In the genomic region with DNA sequence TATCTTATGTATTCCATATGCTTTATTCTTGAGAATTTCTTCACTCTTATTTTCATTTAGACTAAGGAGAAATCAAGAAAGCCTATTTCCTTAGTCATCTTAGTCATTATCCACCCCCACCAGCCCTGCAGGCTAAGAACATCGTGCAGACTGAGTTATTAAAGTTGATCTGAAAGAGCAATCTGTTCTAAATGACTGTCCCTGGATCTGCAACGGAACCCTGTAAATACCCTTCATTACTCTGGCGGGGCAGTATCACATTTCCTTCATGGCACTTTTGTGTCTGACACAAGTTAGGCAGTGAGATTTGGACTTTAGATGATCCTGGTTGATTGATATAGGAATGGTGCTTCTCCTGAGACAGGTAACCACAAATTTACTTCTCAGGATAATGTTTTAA, we compare ENCODE assay signal across 12 cellular contexts. TPM values are rescaled to one million over a fixed set of nuclear protein-coding genes. Genes with fewer than 3 reads are reported as not detected.
DNase-seq lines count a peak whose midpoint lies in the region; ATAC-seq and TF ChIP-seq lines count a peak whose summit lies in the region.
"Had no signal": no experiment of that assay in that cellular context is flagged by ENCODE, and none has a peak within 500 bp of the region (broad histone marks: within the 10 kb centered on the region; RNA-seq: fewer than 3 reads in every experiment).

No MANE protein-coding gene starts in this region.

- ATAC-seq in left ventricle myocardium superior = no peak

- no peaks in the 10 kb centered on the region for H4K20me1 ChIP-seq in fibroblast of lung (ENCODE audit: control insufficient read depth, extremely low read depth, insufficient read depth, low read length)
- H4K20me1 ChIP-seq: BLaER1 had no signal

- H3K4me1 Mint-ChIP-seq in CD14-positive monocyte = peaks cover 2% of the 10 kb centered on the region
- H3K4me1 Mint-ChIP-seq: activated CD4-positive, alpha-beta memory T cell treated with anti-CD3 and anti-CD28 coated beads, Interleukin-2, amount 10 ng/mL, durations not matched to agents 7 days and 5 days had no signal

- H3K9me3 Mint-ChIP-seq in CD14-positive monocyte = no peaks in the 10 kb centered on the region
- H3K9me3 Mint-ChIP-seq: activated CD4-positive, alpha-beta memory T cell treated with anti-CD3 and anti-CD28 coated beads, Interleukin-2, amount 10 ng/mL, durations not matched to agents 7 days and 5 days had no signal

- no peak overlapping the region for H3K4me3 Mint-ChIP-seq in CD14-positive monocyte
- H3K4me3 Mint-ChIP-seq: activated CD4-positive, alpha-beta memory T cell treated with anti-CD3 and anti-CD28 coated beads, Interleukin-2, amount 10 ng/mL, durations not matched to agents 7 days and 5 days; activated naive CD8-positive, alpha-beta T cell had no signal

- in situ Hi-C loops in SK-MEL-5 (cut with HindIII; ENCODE audit: low pct_unique_long_range_greater_than_20kb, low sequenced_read_pairs) = no loop called here

- no peaks in the 10 kb centered on the region for H3K4me1 ChIP-seq in right atrium auricular region
- peaks cover 16% of the 10 kb centered on the region for H3K4me1 ChIP-seq in fibroblast of lung (ENCODE audit: control insufficient read depth, extremely low read depth, insufficient read depth, low read length)
- no peaks in the 10 kb centered on the region for H3K4me1 ChIP-seq in tibial artery
- H3K4me1 ChIP-seq: BLaER1 had no signal

- intact Hi-C loops in left ventricle myocardium superior (cut with micrococcal nuclease) (no loop called here), CD14-positive monocyte (cut with micrococcal nuclease) (no loop called here), tibial artery (cut with DNase I; ENCODE audit: low total_unique reads) (no loop called here)

- H2AFZ ChIP-seq in fibroblast of lung (ENCODE audit: low read length) = no peak overlapping the region

- H3K4me2 ChIP-seq in fibroblast of lung (ENCODE audit: extremely low read depth, insufficient read depth, low read length) = no peak overlapping the region
- H3K4me2 ChIP-seq: BLaER1 had no signal

- TF ChIP-seq CTCF in right atrium auricular region (IDR thresholded peaks at IDR 0.05) (no peak), fibroblast of lung (conservative IDR thresholded peaks at IDR 0.05 in 1 of 2, IDR thresholded peaks at IDR 0.05 in 1 of 2; ENCODE audit: low read depth in 1 of 2, low read length in 2 of 2) (no peak), CD14-positive monocyte (IDR thresholded peaks at IDR 0.05) (no peak), tibial artery (IDR thresholded peaks at IDR 0.05) (no peak)

- H3K27ac ChIP-seq in right atrium auricular region (peak overlapping the region; percentile 17 to 44), fibroblast of lung (ENCODE audit: insufficient read depth, low read length) (peak overlapping the region; percentile 2), tibial artery (no peak overlapping the region)
- H3K27ac ChIP-seq: BLaER1 had no signal

- H3K36me3 Mint-ChIP-seq in CD14-positive monocyte = no peaks in the 10 kb centered on the region
- H3K36me3 Mint-ChIP-seq: activated naive CD8-positive, alpha-beta T cell had no signal

- no peak overlapping the region for H3K9ac ChIP-seq in fibroblast of lung (ENCODE audit: insufficient read depth, low read length)
- H3K9ac ChIP-seq: BLaER1 had no signal

- no peaks in the 10 kb centered on the region for H3K36me3 ChIP-seq in right atrium auricular region
- H3K36me3 ChIP-seq in fibroblast of lung (ENCODE audit: control insufficient read depth, insufficient read depth, low read length) = no peaks in the 10 kb centered on the region
- H3K36me3 ChIP-seq in tibial artery = no peaks in the 10 kb centered on the region
- H3K36me3 ChIP-seq: BLaER1 had no signal

- no peak for DNase-seq in right atrium auricular region (ENCODE audit: low spot score)
- DNase-seq in left ventricle myocardium superior = no peak
- DNase-seq in SK-MEL-5 (ENCODE audit: low read depth, low spot score) = peak; percentile 70
- peak; percentile 28 to 75 for DNase-seq in fibroblast of lung (ENCODE audit: low read depth in 2 of 2)
- DNase-seq in stromal cell of bone marrow (ENCODE audit: low read depth) = peak; percentile 29
- no peak for DNase-seq in UCSD-AML1 (lab: John Stamatoyannopoulos, UW; ENCODE audit: unreplicated experiment)
- no peak for DNase-seq in CD14-positive monocyte (ENCODE audit: low spot score)
- no peak for DNase-seq in tibial artery
- DNase-seq: activated CD4-positive, alpha-beta memory T cell treated with anti-CD3 and anti-CD28 coated beads, Interleukin-2, amount 10 ng/mL, durations not matched to agents 7 days and 5 days; effector CD8-positive, alpha-beta T cell had no signal

- H3K9me3 ChIP-seq in right atrium auricular region (no peaks in the 10 kb centered on the region), fibroblast of lung (ENCODE audit: control insufficient read depth, insufficient read depth, low read depth, low read length) (no peaks in the 10 kb centered on the region), tibial artery (no peaks in the 10 kb centered on the region)
- H3K9me3 ChIP-seq: BLaER1 had no signal

- no peaks in the 10 kb centered on the region for H3K27me3 ChIP-seq in right atrium auricular region
- H3K27me3 ChIP-seq in fibroblast of lung (ENCODE audit: control insufficient read depth, insufficient read depth, low read length) = no peaks in the 10 kb centered on the region
- no peaks in the 10 kb centered on the region for H3K27me3 ChIP-seq in tibial artery
- H3K27me3 ChIP-seq: BLaER1 had no signal

- H3K27me3 Mint-ChIP-seq in CD14-positive monocyte (ENCODE audit: low read depth in 3 of 3) = peaks cover 0 to 3% (median 1%) of the 10 kb centered on the region in 3 donors
- H3K27me3 Mint-ChIP-seq: activated CD4-positive, alpha-beta memory T cell treated with anti-CD3 and anti-CD28 coated beads, Interleukin-2, amount 10 ng/mL, durations not matched to agents 7 days and 5 days had no signal

- H3K4me3 ChIP-seq in right atrium auricular region (no peak overlapping the region), fibroblast of lung (replicated peaks in 1 of 4; ENCODE audit: control extremely low read depth in 1 of 4, insufficient read depth in 1 of 4, low read depth in 3 of 4, low read length in 4 of 4) (no peak overlapping the region), tibial artery (no peak overlapping the region)
- H3K4me3 ChIP-seq: BLaER1 had no signal

- H3K79me2 ChIP-seq in fibroblast of lung (ENCODE audit: control insufficient read depth, insufficient read depth, low read length) = no peaks in the 10 kb centered on the region

- no peak overlapping the region for H3K27ac Mint-ChIP-seq in CD14-positive monocyte
- H3K27ac Mint-ChIP-seq: activated CD4-positive, alpha-beta memory T cell treated with anti-CD3 and anti-CD28 coated beads, Interleukin-2, amount 10 ng/mL, durations not matched to agents 7 days and 5 days; activated naive CD8-positive, alpha-beta T cell had no signal

RNA-seq across cellular contexts. Expression of gene MYPN, which starts 3.5 kb away (rescaled TPM):
- 100 to 1,000 TPM in 1 of 2 donors, 10 to 100 TPM in 1; 93.5 to 145 TPM for total RNA-seq in right atrium auricular region
- 107 TPM for total RNA-seq in left ventricle myocardium superior
- 0.13 and 0.43 TPM in 2 replicates for total RNA-seq in SK-MEL-5 (2014; rRNA removed; shearing (Covaris generic))
- 0.19 and 0.29 TPM in 2 replicates for polyA plus RNA-seq in SK-MEL-5 (2015; cell fraction: cytosol; rRNA removed)
- polyA plus RNA-seq in SK-MEL-5 (2015; cell fraction: nucleus; rRNA removed) = 0.33 TPM in 1 of 2 replicates, not detected in the other
- under 0.01 and 1.2 TPM in 2 replicates for total RNA-seq in fibroblast of lung
- 0.77 and 1.9 TPM in 2 replicates for polyA plus RNA-seq in fibroblast of lung
- polyA plus RNA-seq in fibroblast of lung (2012) = 0.68 and 1.6 TPM in 2 replicates
- 0.90 and 2.8 TPM in 2 replicates for polyA minus RNA-seq in fibroblast of lung (ENCODE audit: low replicate concordance)
- not detected for polyA plus RNA-seq in CD14-positive monocyte
- total RNA-seq: activated CD4-positive, alpha-beta memory T cell treated with anti-CD3 and anti-CD28 coated beads, Interleukin-2, amount 10 ng/mL, durations not matched to agents 7 days and 5 days had no signal

RNA-seq across cellular contexts. Expression of gene HERC4, which starts 30.7 kb away (rescaled TPM):
- total RNA-seq in right atrium auricular region = 10 to 100 TPM; 22.0 to 22.5 TPM
- total RNA-seq in left ventricle myocardium superior = 28.3 TPM
- 23.0 and 25.7 TPM in 2 replicates for total RNA-seq in SK-MEL-5 (2014; rRNA removed; shearing (Covaris generic))
- 13.0 and 17.5 TPM in 2 replicates for polyA plus RNA-seq in SK-MEL-5 (2015; cell fraction: cytosol; rRNA removed)
- polyA plus RNA-seq in SK-MEL-5 (2015; cell fraction: nucleus; rRNA removed) = 52.0 and 58.2 TPM in 2 replicates
- 77.0 and 140 TPM in 2 replicates for total RNA-seq in fibroblast of lung
- 53.1 and 93.3 TPM in 2 replicates for polyA plus RNA-seq in fibroblast of lung
- 38.3 and 80.7 TPM in 2 replicates for polyA plus RNA-seq in fibroblast of lung (2012)
- polyA minus RNA-seq in fibroblast of lung (ENCODE audit: low replicate concordance) = 11.4 and 13.9 TPM in 2 replicates
- polyA plus RNA-seq in CD14-positive monocyte = 10 to 100 TPM; 10.7 to 14.3 TPM

Comparison
In these comparisons a context has a peak if more than half of its experiments do, and no peak if none do; other contexts are left out.
1. DNase-seq: peak in SK-MEL-5 (single experiment), fibroblast of lung (2 of 2) and stromal cell of bone marrow (single experiment); none in right atrium auricular region (single experiment), left ventricle myocardium superior (single experiment), UCSD-AML1 (single experiment), CD14-positive monocyte (single experiment) and tibial artery (0 of 2).
2. H3K27ac ChIP-seq: peak in right atrium auricular region (2 of 2) and fibroblast of lung (single experiment); none in tibial artery (0 of 2).
3. RNA of gene MYPN, which starts 3.5 kb away (total RNA-seq): 93.5 to 145 TPM in right atrium auricular region and 107 TPM in left ventricle myocardium superior (single experiment); under 0.01 to 1.2 TPM in fibroblast of lung and 0.13 to 0.43 TPM in SK-MEL-5; every median in the first group is over 10 times any median in the second.